Comparison of ENCODE assay signal across 20 cellular contexts in the genomic region with DNA sequence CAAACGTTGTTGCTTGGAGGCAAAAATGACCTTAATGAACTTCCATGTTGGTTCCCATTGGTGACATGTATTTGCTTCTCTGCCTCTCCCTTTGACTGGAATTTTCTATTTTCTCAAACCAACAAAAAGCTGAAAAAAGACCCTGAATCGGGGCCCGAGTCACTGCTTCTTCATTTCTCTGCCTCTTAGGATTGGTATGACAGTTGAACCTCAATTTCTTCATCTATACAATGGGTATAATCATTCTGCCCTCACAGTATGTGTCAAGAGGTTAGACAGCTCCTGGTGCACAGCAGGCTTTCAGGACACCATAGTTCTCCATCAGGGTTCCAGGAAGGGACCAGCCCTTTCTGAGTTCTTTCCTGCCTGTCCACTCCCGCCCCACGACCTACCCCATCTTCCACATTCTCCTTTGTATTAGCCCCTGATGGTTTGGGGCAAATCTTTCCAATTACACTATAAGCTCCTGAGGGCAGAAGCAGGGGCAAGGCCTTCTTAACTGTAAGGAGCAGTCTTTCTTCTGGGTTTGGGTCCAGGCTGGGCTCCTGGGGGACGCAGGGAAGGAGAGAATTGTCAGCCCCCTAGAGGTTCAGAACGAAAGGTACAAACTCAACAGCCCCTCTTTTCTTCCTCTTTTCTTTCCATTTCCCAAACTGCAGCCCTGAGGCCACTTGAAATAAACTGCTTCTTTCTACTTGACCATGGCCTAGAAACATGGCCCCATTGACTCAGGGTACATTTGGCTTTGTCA. TPM values are rescaled to one million over a fixed set of nuclear protein-coding genes. Genes with fewer than 3 reads are reported as not detected.
A peak's percentile ranks its signal among the peaks of the same experiment; 100 is the strongest.
DNase-seq lines count a peak whose midpoint lies in the region; TF ChIP-seq lines count a peak whose summit lies in the region.
"Had no signal": no experiment of that assay in that cellular context is flagged by ENCODE, and none has a peak within 500 bp of the region (broad histone marks: within the 10 kb centered on the region; RNA-seq: fewer than 3 reads in every experiment).

No MANE protein-coding gene starts in this region.

- peaks cover 3% of the 10 kb centered on the region; the same call in 1 of the 2 replicates for H3K4me1 ChIP-seq in H9 (ENCODE audit: insufficient read depth, low read length)
- peaks cover 10% of the 10 kb centered on the region for H3K4me1 ChIP-seq in mesendoderm (ENCODE audit: control insufficient read depth, low read depth, low read length)

- no peak overlapping the region for H4K91ac ChIP-seq in H9 (ENCODE audit: insufficient read length, low read depth, low read length)

- no peak overlapping the region for H3K4ac ChIP-seq in H9 (ENCODE audit: low read depth, low read length)
- H3K4ac ChIP-seq in mesendoderm (ENCODE audit: low read depth, low read length), result no peak overlapping the region

- no peak overlapping the region for H3K18ac ChIP-seq in H9 (ENCODE audit: insufficient read length, low read depth, low read length)
- no peak overlapping the region for H3K18ac ChIP-seq in mesendoderm (ENCODE audit: low read length)

- TF ChIP-seq CTCF in GM12864 (IDR thresholded peaks at IDR 0.05; ENCODE audit: low read depth, low read length, missing control alignments), result peak; percentile 20
- peak; percentile 55 for TF ChIP-seq CTCF in H9 (conservative IDR thresholded peaks at IDR 0.05)
- TF ChIP-seq CTCF in coronary artery (IDR thresholded peaks at IDR 0.05), result no peak

- no peak overlapping the region for H3K4me2 ChIP-seq in H9 (ENCODE audit: insufficient read depth, insufficient read length, low read length)
- no peak overlapping the region for H3K4me2 ChIP-seq in mesendoderm (ENCODE audit: low read length)
- H3K4me2 ChIP-seq: PC-9 had no signal

- no peak overlapping the region for H3T11ph ChIP-seq in H9 (ENCODE audit: low read length)

- H3K9ac ChIP-seq in H9 (ENCODE audit: extremely low read depth, insufficient read length, low read length), result no peak overlapping the region
- H3K9ac ChIP-seq in mesendoderm (ENCODE audit: low read length), result no peak overlapping the region
- H3K9ac ChIP-seq: BLaER1 had no signal

- H2AK5ac ChIP-seq in H9 (ENCODE audit: insufficient read length, low read length) (no peak overlapping the region), mesendoderm (ENCODE audit: low read length) (no peak overlapping the region)

- H2AFZ ChIP-seq in H9 (ENCODE audit: low read length), result no peak overlapping the region
- H2AFZ ChIP-seq: PC-9 had no signal

- H3K4me1 Mint-ChIP-seq in H9, result peaks cover 49 to 54% of the 10 kb centered on the region in 2 experiments
- H3K4me1 Mint-ChIP-seq: IgD-negative memory B cell had no signal

- no peak overlapping the region for H2BK20ac ChIP-seq in H9 (ENCODE audit: low read depth, low read length, poor library complexity, severe bottlenecking)

- H4K20me1 ChIP-seq in H9 (ENCODE audit: control insufficient read depth, insufficient read depth, insufficient read length), result no peaks in the 10 kb centered on the region
- H4K20me1 ChIP-seq: BLaER1 had no signal

- H3K4me3 Mint-ChIP-seq in H9, result no peak overlapping the region
- H3K4me3 Mint-ChIP-seq: CD4-positive, alpha-beta T cell; IgD-negative memory B cell had no signal

- no peak overlapping the region for H4K5ac ChIP-seq in H9 (ENCODE audit: insufficient read length, low read depth, low read length)
- no peak overlapping the region for H4K5ac ChIP-seq in mesendoderm (ENCODE audit: low read length)

- peak overlapping the region in 1 of 3 experiments; percentile 21; a peak in 1 of 7 replicates for H3K27ac Mint-ChIP-seq in H9
- H3K27ac Mint-ChIP-seq: CD4-positive, alpha-beta T cell; IgD-negative memory B cell had no signal

- H3K79me1 ChIP-seq in H9 (ENCODE audit: insufficient read depth, low read depth, low read length, poor library complexity, severe bottlenecking), result no peaks in the 10 kb centered on the region
- no peaks in the 10 kb centered on the region for H3K79me1 ChIP-seq in mesendoderm (ENCODE audit: low read length)

- H3K9me3 Mint-ChIP-seq in H9, result no peaks in the 10 kb centered on the region; a peak in 1 of 5 replicates
- H3K9me3 Mint-ChIP-seq: CD4-positive, alpha-beta T cell; IgD-negative memory B cell had no signal

- H3K27ac ChIP-seq in H9 (ENCODE audit: insufficient read length, low read depth, low read length) (no peak overlapping the region), coronary artery (no peak overlapping the region), mesendoderm (ENCODE audit: low read depth, low read length) (no peak overlapping the region)
- H3K27ac ChIP-seq: BLaER1, PC-9 had no signal

- no peaks in the 10 kb centered on the region for H3K36me3 ChIP-seq in mesendoderm (ENCODE audit: control insufficient read depth, insufficient read depth, low read length)
- H3K36me3 ChIP-seq: BLaER1 had no signal

- H3K23me2 ChIP-seq in H9 (ENCODE audit: insufficient read length, low read depth, low read length, poor library complexity, severe bottlenecking), result no peaks in the 10 kb centered on the region

- no peaks in the 10 kb centered on the region for H3K27me3 ChIP-seq in H9 (ENCODE audit: insufficient read depth, low read length)
- no peaks in the 10 kb centered on the region for H3K27me3 ChIP-seq in mesendoderm (ENCODE audit: insufficient read depth, low read length, poor library complexity)
- H3K27me3 ChIP-seq: BLaER1 had no signal

- H2BK5ac ChIP-seq in H9 (ENCODE audit: insufficient read length, low read length) (no peak overlapping the region), mesendoderm (ENCODE audit: low read length) (no peak overlapping the region)

- H4K8ac ChIP-seq in H9 (replicated peaks; ENCODE audit: insufficient read length, low read depth, low read length) (no peak overlapping the region), mesendoderm (ENCODE audit: low read depth, low read length) (no peak overlapping the region)

- H2BK120ac ChIP-seq in H9 (ENCODE audit: low read depth, low read length, poor library complexity, severe bottlenecking) (no peak overlapping the region), mesendoderm (ENCODE audit: low read depth, low read length) (no peak overlapping the region)

- peaks cover 0 to 5% (median 0%) of the 10 kb centered on the region in 3 experiments; a peak in 2 of 7 replicates for H3K36me3 Mint-ChIP-seq in H9 (ENCODE audit: insufficient read depth in 1 of 3, low read depth in 3 of 3)
- H3K36me3 Mint-ChIP-seq: IgD-negative memory B cell had no signal

- no peak overlapping the region for H3K14ac ChIP-seq in H9 (ENCODE audit: insufficient read depth, low read length)

- H2BK12ac ChIP-seq in H9 (ENCODE audit: insufficient read length, low read depth, low read length), result no peak overlapping the region

- no peaks in the 10 kb centered on the region for H3K9me3 ChIP-seq in H9 (ENCODE audit: control insufficient read depth, low read depth, low read length)
- H3K9me3 ChIP-seq: BLaER1, Caco-2 had no signal

- H3K23ac ChIP-seq in H9 (ENCODE audit: insufficient read length, low read depth, low read length), result no peak overlapping the region
- no peak overlapping the region for H3K23ac ChIP-seq in mesendoderm (ENCODE audit: low read length)

- DNase-seq in GM12864 (ENCODE audit: low read depth) (no peak), H9 (no peak), coronary artery (ENCODE audit: low spot score) (peak; percentile 55), mesendoderm (peak; percentile 40), inferior parietal cortex (ENCODE audit: extremely low spot score) (no peak), HuH-7 (ENCODE audit: low spot score) (no peak)
- DNase-seq in activated naive CD4-positive, alpha-beta T cell treated with Interleukin-2 at 50 U/mL for 16 hours, result no peak
- DNase-seq: CD4-positive, alpha-beta T cell; DND-41; HCEC 1CT; NCI-H1694 treated with DMSO at 0.1 percent for 48 hours; NCI-H2081 treated with DMSO at 0.1 percent for 48 hours; NCI-H446; NCI-H526 treated with DMSO at 0.1 percent for 48 hours; PC-9; RPMI8226; SHP77 had no signal

- H2BK15ac ChIP-seq in H9 (ENCODE audit: low read depth, low read length), result no peak overlapping the region
- no peak overlapping the region for H2BK15ac ChIP-seq in mesendoderm (replicated peaks; ENCODE audit: low read depth)

- H3K79me2 ChIP-seq in H9 (ENCODE audit: insufficient read depth, low read length) (no peaks in the 10 kb centered on the region), mesendoderm (ENCODE audit: control insufficient read depth, insufficient read depth, low read length) (no peaks in the 10 kb centered on the region)

- H3K4me3 ChIP-seq in GM12864 (ENCODE audit: low read depth, low read length) (no peak overlapping the region), coronary artery (no peak overlapping the region), mesendoderm (ENCODE audit: low read length) (no peak overlapping the region)
- H3K4me3 ChIP-seq: BLaER1, PC-9 had no signal

- H3K27me3 Mint-ChIP-seq in H9 (ENCODE audit: low read depth), result peaks cover 5% of the 10 kb centered on the region

- no CpG with 5 or more reads among the region's 7 CpGs for WGBS in H9 (ENCODE audit: extremely low coverage, insufficient read length, low lambda C conversion rate)
- no CpG with 5 or more reads among the region's 7 CpGs for WGBS in mesendoderm (ENCODE audit: extremely low coverage, insufficient coverage, low lambda C conversion rate)

- H3K56ac ChIP-seq in H9 (ENCODE audit: insufficient read length, low read depth, low read length) (no peak overlapping the region), mesendoderm (ENCODE audit: low read length) (no peak overlapping the region)

RNA-seq across cellular contexts. Expression of a gene that starts 6.3 kb away (rescaled TPM):
- total RNA-seq in H9 (2021), result 134 and 135 TPM in 2 replicates
- polyA plus RNA-seq in mesendoderm (2013, experiment 1 of 2), result 4.4 TPM
- polyA plus RNA-seq in mesendoderm (2013, experiment 2 of 2), result 4.6 TPM
- total RNA-seq: CD4-positive, alpha-beta T cell had no signal
- polyA plus RNA-seq: IgD-negative memory B cell had no signal

Comparison
In these comparisons a context has a peak if more than half of its experiments do, and no peak if none do; other contexts are left out.
1. DNase-seq: peak in coronary artery (single experiment) and mesendoderm (single experiment); none in GM12864 (single experiment), H9 (single experiment), inferior parietal cortex (single experiment), activated naive CD4-positive, alpha-beta T cell treated with Interleukin-2 at 50 U/mL for 16 hours (single experiment) and HuH-7 (single experiment).